ENCODE assay signal across 8 cellular contexts in the genomic region with DNA sequence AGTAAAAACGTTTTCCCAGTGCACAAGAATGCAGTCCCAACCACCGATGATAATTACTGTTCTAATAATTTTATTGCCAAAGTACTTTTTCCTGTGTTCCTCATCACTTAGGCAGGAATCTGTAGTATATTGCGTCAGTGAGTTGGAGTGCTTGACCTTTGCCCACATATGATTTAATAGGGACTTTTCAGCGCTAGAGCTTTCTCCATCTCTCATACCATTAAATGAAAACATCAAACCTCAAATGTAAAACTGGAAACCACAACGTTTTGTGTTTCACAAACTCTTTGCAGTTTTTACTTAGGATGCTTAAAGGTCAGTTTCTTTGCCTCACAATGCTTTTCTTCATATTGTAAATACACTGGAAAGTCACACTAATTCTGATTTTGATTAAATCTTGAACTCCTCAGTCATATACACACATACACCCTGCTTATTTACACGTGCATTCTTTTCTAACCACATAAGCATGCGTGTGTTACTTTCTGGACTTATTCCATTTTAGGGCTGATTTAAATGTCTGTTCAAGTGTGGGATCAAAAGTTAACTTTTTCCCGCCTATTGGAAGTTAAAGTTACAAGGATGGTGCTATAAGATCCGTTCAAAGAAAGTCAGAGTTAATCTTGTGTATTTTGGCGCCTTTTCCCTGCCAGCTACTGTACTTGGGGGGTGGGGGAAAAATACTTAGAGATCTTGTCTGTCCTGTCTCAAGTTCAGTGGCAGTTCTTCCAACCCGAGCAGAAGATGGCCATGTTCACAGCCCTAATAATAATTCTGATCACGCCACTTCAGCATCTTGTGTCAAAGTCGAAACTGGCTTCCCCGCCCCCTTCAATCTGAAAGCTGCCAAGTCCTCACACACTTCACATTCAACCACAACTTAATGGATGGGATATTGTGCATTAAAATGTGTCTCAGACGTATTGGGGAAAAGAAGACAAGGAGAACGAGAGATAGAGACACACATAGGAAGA. TPM values are rescaled to one million over a fixed set of nuclear protein-coding genes. Genes with fewer than 3 reads are reported as not detected.
DNase-seq lines count a peak whose midpoint lies in the region; ATAC-seq, FAIRE-seq and TF ChIP-seq lines count a peak whose summit lies in the region.

No MANE protein-coding gene starts in this region.

- peaks cover 51% of the 10 kb centered on the region for H3K4me1 ChIP-seq in vagina

- FAIRE-seq in bronchial epithelial cell (lab: Jason Lieb, UNC) = no peak

- TF ChIP-seq CTCF in bronchial epithelial cell (IDR thresholded peaks at IDR 0.05; ENCODE audit: insufficient read depth, low read length, severe bottlenecking) (no peak), vagina (IDR thresholded peaks at IDR 0.05) (no peak)

- H3K27me3 ChIP-seq in bronchial epithelial cell (ENCODE audit: control insufficient read depth, insufficient read depth, low read length) = no peaks in the 10 kb centered on the region
- H3K27me3 ChIP-seq in vagina = no peaks in the 10 kb centered on the region

- intact Hi-C loops in vagina (cut with DNase I) = no loop called here

- H3K36me3 ChIP-seq in bronchial epithelial cell (ENCODE audit: control insufficient read depth, insufficient read depth, low read length) (no peaks in the 10 kb centered on the region), vagina (no peaks in the 10 kb centered on the region)

- DNase-seq in NCI-H1105 (lab: John Stamatoyannopoulos, UW) (peak; percentile 44), NCI-H1105 treated with DMSO at 0.1 percent for 48 hours (lab: John Stamatoyannopoulos, UW) (no peak), NCI-H2227 treated with DMSO at 0.1 percent for 48 hours (lab: John Stamatoyannopoulos, UW) (peak; percentile 33), bronchial epithelial cell (ENCODE audit: low read depth) (peak; percentile 86), medulla oblongata (ENCODE audit: extremely low spot score) (peak; percentile 82), vagina (ENCODE audit: extremely low spot score in 2 of 2) (no peak)

- ATAC-seq in GM18505 (IDR thresholded peaks at IDR 0.05; ENCODE audit: unreplicated experiment) (no peak), GM21390 (IDR thresholded peaks at IDR 0.05; ENCODE audit: unreplicated experiment) (no peak)

- H3K27ac ChIP-seq in vagina = peak overlapping the region; percentile 96

- no peak for TF ChIP-seq POLR2A in vagina (IDR thresholded peaks at IDR 0.05)
- no peak for TF ChIP-seq POLR2A in GM18505 (IDR thresholded peaks at IDR 0.05; ENCODE audit: borderline replicate concordance, extremely low read depth, insufficient read depth, insufficient read length)

- H3K4me3 ChIP-seq in bronchial epithelial cell (ENCODE audit: low read depth, low read length) = peak overlapping the region; percentile 8
- peak overlapping the region; percentile 18 to 70 for H3K4me3 ChIP-seq in vagina

- no peaks in the 10 kb centered on the region for H3K9me3 ChIP-seq in vagina

RNA-seq across cellular contexts. Expression of gene NFIB, which starts 6.6 kb away (rescaled TPM):
- total RNA-seq in bronchial epithelial cell (11.6 and 11.9 TPM in 2 replicates), vagina (73.4 TPM)

Comparison
In these comparisons a context has a peak if more than half of its experiments do, and no peak if none do; other contexts are left out.
1. DNase-seq: peak in NCI-H1105 (single experiment), NCI-H2227 treated with DMSO at 0.1 percent for 48 hours (single experiment), bronchial epithelial cell (single experiment) and medulla oblongata (single experiment); none in NCI-H1105 treated with DMSO at 0.1 percent for 48 hours (single experiment) and vagina (0 of 2).